In genomic region chr5:34525761-34526160, GRCh38 we compare ENCODE assay signal across 1 cellular context.
TF ChIP-seq lines count a peak whose summit lies in the region.

No MANE protein-coding gene starts in this region.

TF ChIP-seq in liver, 16 proteins besides CTCF, POLR2A, EP300 and RAD21 (continued from another document):
- TF ChIP-seq GABPA (IDR thresholded peaks at IDR 0.05 in 1 of 2, conservative IDR thresholded peaks at IDR 0.05 in 1 of 2) (no peak), FOXA2 (IDR thresholded peaks at IDR 0.05) (no peak), ZBTB33 (IDR thresholded peaks at IDR 0.05) (no peak), REST (IDR thresholded peaks at IDR 0.05) (no peak), FOXA1 (IDR thresholded peaks at IDR 0.05) (no peak), HNF4A (conservative IDR thresholded peaks at IDR 0.05) (no peak), TAF1 (conservative IDR thresholded peaks at IDR 0.05) (no peak)
